In genomic region chrX:72271812-72272211, GRCh38 we compare ENCODE assay signal across 15 cellular contexts. TPM values are rescaled to one million over a fixed set of nuclear protein-coding genes. Genes with fewer than 3 reads are reported as not detected.
DNase-seq lines count a peak whose midpoint lies in the region; ATAC-seq, FAIRE-seq and TF ChIP-seq lines count a peak whose summit lies in the region.
"Had no signal": no experiment of that assay in that cellular context is flagged by ENCODE, and none has a peak within 500 bp of the region (broad histone marks: within the 10 kb centered on the region; RNA-seq: fewer than 3 reads in every experiment).

No MANE protein-coding gene starts in this region.

- TF ChIP-seq RAD21 in A549 (conservative IDR thresholded peaks at IDR 0.05 in 1 of 2, IDR thresholded peaks at IDR 0.05 in 1 of 2), result no peak

- peaks cover 28 to 83% (median 51%) of the 10 kb centered on the region in 3 donors for H3K36me3 Mint-ChIP-seq in CD8-positive, alpha-beta memory T cell
- peaks cover 70% of the 10 kb centered on the region for H3K36me3 Mint-ChIP-seq in WTC11
- peaks cover 4 to 54% (median 49%) of the 10 kb centered on the region in 3 donors for H3K36me3 Mint-ChIP-seq in immature natural killer cell

- DNase-seq in A549 (ENCODE audit: low read depth in 1 of 2, low spot score in 1 of 2) (no peak), WTC11 (ENCODE audit: low spot score) (no peak), immature natural killer cell (no peak), putamen (ENCODE audit: low spot score) (no peak), SW 1271 (lab: John Stamatoyannopoulos, UW) (no peak), cerebellar nuclear complex (lab: John Stamatoyannopoulos, UW) (no peak)
- no peak for DNase-seq in CD8-positive, alpha-beta memory T cell
- DNase-seq: activated CD4-positive, alpha-beta T cell treated with anti-CD3 and anti-CD28 coated beads, Interleukin-2, amount 50 U/mL, for 48 hours; stimulated activated CD4-positive, alpha-beta T cell treated with anti-CD3 and anti-CD28 coated beads, Interleukin-4, amount 100 ng/mL, for 1 hour; stimulated activated naive CD4-positive, alpha-beta T cell; T-helper 1 cell had no signal

- peak overlapping the region; percentile 100 for H3K4me2 ChIP-seq in A549

- CTCF ChIA-PET in A549 (lab: Yijun Ruan, JAX) (interaction anchor here (0.7 to 0.9 kb wide), 2 partner anchors 20 to 24 kb away, joined by 3 to 4 read pairs; no protein-coding TSS in a partner anchor), WTC11 (lab: Charles Lee) (no interaction called here)
- CTCF ChIA-PET in CD8-positive, alpha-beta memory T cell (lab: Charles Lee), result no interaction called here

- peaks cover 54 to 59% (median 58%) of the 10 kb centered on the region in 3 donors for H3K4me1 Mint-ChIP-seq in CD8-positive, alpha-beta memory T cell
- peaks cover 26% of the 10 kb centered on the region for H3K4me1 Mint-ChIP-seq in WTC11
- H3K4me1 Mint-ChIP-seq in immature natural killer cell, result peaks cover 37 to 53% of the 10 kb centered on the region in 2 donors

- no peak overlapping the region for H3K4me3 ChIP-seq in A549
- H3K4me3 ChIP-seq in CD8-positive, alpha-beta memory T cell (ENCODE audit: low read length), result no peak overlapping the region

- H3K27me3 ChIP-seq in CD8-positive, alpha-beta memory T cell (ENCODE audit: insufficient read depth, low read length, poor library complexity, severe bottlenecking), result no peaks in the 10 kb centered on the region

- ATAC-seq in A549 (no peak), WTC11 (no peak), GM21381 (IDR thresholded peaks at IDR 0.05; ENCODE audit: unreplicated experiment) (no peak)

- no peak for FAIRE-seq in A549 (lab: Jason Lieb, UNC)
- FAIRE-seq: frontal cortex, H54 had no signal

- H3K4me3 Mint-ChIP-seq in CD8-positive, alpha-beta memory T cell, result no peak overlapping the region
- H3K4me3 Mint-ChIP-seq in WTC11 (no peak overlapping the region), immature natural killer cell (no peak overlapping the region)
- H3K4me3 Mint-ChIP-seq: CD14-positive monocyte had no signal

- H3K9me3 Mint-ChIP-seq in CD8-positive, alpha-beta memory T cell, result no peaks in the 10 kb centered on the region
- H3K9me3 Mint-ChIP-seq in WTC11 (no peaks in the 10 kb centered on the region), immature natural killer cell (no peaks in the 10 kb centered on the region)
- H3K9me3 Mint-ChIP-seq: CD14-positive monocyte had no signal

- no peak for TF ChIP-seq POLR2A in A549 (IDR thresholded peaks at IDR 0.05; ENCODE audit: low read length)

- H3K9me3 ChIP-seq in A549, result no peaks in the 10 kb centered on the region
- H3K9me3 ChIP-seq in CD8-positive, alpha-beta memory T cell (ENCODE audit: low read length), result no peaks in the 10 kb centered on the region

- H3K27ac Mint-ChIP-seq in CD8-positive, alpha-beta memory T cell, result peak overlapping the region; percentile 8 to 92 (median 58)
- peak overlapping the region; percentile 93 for H3K27ac Mint-ChIP-seq in WTC11
- H3K27ac Mint-ChIP-seq in immature natural killer cell, result peak overlapping the region in 4 of 6 donors; percentile 14 to 79 (median 40)

- POLR2A ChIA-PET in A549 (lab: Yijun Ruan, JAX) (no interaction called here), WTC11 (lab: Charles Lee) (no interaction called here)
- POLR2A ChIA-PET in CD8-positive, alpha-beta memory T cell (lab: Charles Lee), result no interaction called here

- peak overlapping the region in 1 of 2 experiments; percentile 51; a peak in 3 of 6 replicates for H3K27ac ChIP-seq in A549
- no peak overlapping the region for H3K27ac ChIP-seq in CD8-positive, alpha-beta memory T cell (ENCODE audit: low read depth, low read length)

- TF ChIP-seq EP300 in A549 (IDR thresholded peaks at IDR 0.05), result no peak

- peaks cover 70% of the 10 kb centered on the region for H3K4me1 ChIP-seq in A549
- peaks cover 32% of the 10 kb centered on the region for H3K4me1 ChIP-seq in CD8-positive, alpha-beta memory T cell (ENCODE audit: insufficient read depth, low read length)

- peaks cover 0 to 1% of the 10 kb centered on the region in 2 donors for H3K27me3 Mint-ChIP-seq in CD8-positive, alpha-beta memory T cell
- no peaks in the 10 kb centered on the region for H3K27me3 Mint-ChIP-seq in WTC11 (ENCODE audit: low read depth)
- H3K27me3 Mint-ChIP-seq in immature natural killer cell (ENCODE audit: low read depth in 3 of 3), result peaks cover 0 to 2% (median 0%) of the 10 kb centered on the region in 3 donors

- no peak for TF ChIP-seq CTCF in A549 (IDR thresholded peaks at IDR 0.05)
- TF ChIP-seq CTCF in WTC11 (IDR thresholded peaks at IDR 0.05), result no peak

- WGBS in A549 (ENCODE audit: missing lambda C conversion rate), result 86% methylated on average over 3 of the region's 3 CpGs

- H3K36me3 ChIP-seq in CD8-positive, alpha-beta memory T cell (ENCODE audit: insufficient read depth, low read length), result peaks cover 38% of the 10 kb centered on the region

TF ChIP-seq in A549, 52 proteins besides CTCF, POLR2A, EP300 and RAD21:
- TF ChIP-seq BHLHE40 (IDR thresholded peaks at IDR 0.05; ENCODE audit: low read depth, low read length), result no peak
- no peak for TF ChIP-seq MAX (IDR thresholded peaks at IDR 0.05)
- TF ChIP-seq HOXB13 (CRISPR knock-in tag; IDR thresholded peaks at IDR 0.05; ENCODE audit: low read depth), result no peak

TF ChIP-seq in WTC11, 78 proteins besides CTCF, POLR2A, EP300 and RAD21 (continues in another document):
- TF ChIP-seq JUN (CRISPR knock-in tag; IDR thresholded peaks at IDR 0.05) (no peak), ETV6 (CRISPR knock-in tag; IDR thresholded peaks at IDR 0.05) (no peak), ZNF416 (CRISPR knock-in tag; IDR thresholded peaks at IDR 0.05) (no peak), PREB (CRISPR knock-in tag; IDR thresholded peaks at IDR 0.05; ENCODE audit: borderline replicate concordance) (no peak), ATF6 (CRISPR knock-in tag; IDR thresholded peaks at IDR 0.05) (no peak)

RNA-seq across cellular contexts. Expression of gene RPS4X, which starts 5.2 kb away (rescaled TPM):
- 1,768 and 2,104 TPM in 2 replicates for polyA plus RNA-seq in A549 (2011; rRNA removed)
- 1,651 and 1,698 TPM in 2 replicates for polyA plus RNA-seq in A549 (2012; cell fraction: cytosol; rRNA removed)
- polyA plus RNA-seq in A549 (2012; cell fraction: nucleus; rRNA removed), result 457 and 491 TPM in 2 replicates
- polyA plus RNA-seq in A549 (2017; fragmentation: RNase III; extraction: RNeasy Plus Mini Kit Qiagen cat#74134 plus additional on column Dnase treatment), result 1,795 to 1,877 TPM (median 1,866 TPM) in 3 replicates
- 666 and 802 TPM in 2 replicates for polyA minus RNA-seq in A549 (2011; rRNA and poly(A)+ RNA removed)
- total RNA-seq in CD8-positive, alpha-beta memory T cell, result 1,000 to 10,000 TPM; 1,253 to 1,306 TPM
- polyA plus RNA-seq in CD8-positive, alpha-beta memory T cell, result 798 TPM
- total RNA-seq in WTC11 (2021), result 805 to 905 TPM (median 863 TPM) in 3 replicates
- 100 to 1,000 TPM; 414 to 635 (median 421) TPM for polyA plus RNA-seq in immature natural killer cell

RNA-seq across cellular contexts. Expression of gene ERCC6L, which starts 33.0 kb away (rescaled TPM):
- polyA plus RNA-seq in A549 (2011; rRNA removed), result 7.6 and 10.4 TPM in 2 replicates
- polyA plus RNA-seq in A549 (2012; cell fraction: cytosol; rRNA removed), result 3.0 TPM in 2 replicates
- polyA plus RNA-seq in A549 (2012; cell fraction: nucleus; rRNA removed), result 1.9 and 2.2 TPM in 2 replicates
- polyA plus RNA-seq in A549 (2017; fragmentation: RNase III; extraction: RNeasy Plus Mini Kit Qiagen cat#74134 plus additional on column Dnase treatment), result 12.1 to 14.2 TPM (median 13.5 TPM) in 3 replicates
- 4.7 and 4.9 TPM in 2 replicates for polyA minus RNA-seq in A549 (2011; rRNA and poly(A)+ RNA removed)
- 10 to 100 TPM in 1 of 2 experiments, 1 to 10 TPM in 1; 9.7 to 10.2 TPM for total RNA-seq in CD8-positive, alpha-beta memory T cell
- 0.43 TPM for polyA plus RNA-seq in CD8-positive, alpha-beta memory T cell
- total RNA-seq in WTC11 (2021), result 17.8 to 19.8 TPM (median 18.4 TPM) in 3 replicates
- under 1 TPM; 0.21 to 0.68 (median 0.38) TPM for polyA plus RNA-seq in immature natural killer cell

RNA-seq across cellular contexts. Expression of gene CITED1, which starts 33.9 kb away (rescaled TPM):
- polyA plus RNA-seq in A549 (2011; rRNA removed) (0.43 and 0.61 TPM in 2 replicates), A549 (2017; fragmentation: RNase III; extraction: RNeasy Plus Mini Kit Qiagen cat#74134 plus additional on column Dnase treatment) (0.26 to 0.43 TPM (median 0.30 TPM) in 3 replicates), immature natural killer cell (1 to 10 TPM in 1 of 3 donors, not detected in 2; 1.8 TPM)
- 0.65 and 0.79 TPM in 2 replicates for polyA plus RNA-seq in A549 (2012; cell fraction: cytosol; rRNA removed)
- polyA plus RNA-seq in A549 (2012; cell fraction: nucleus; rRNA removed), result 0.47 and 0.56 TPM in 2 replicates
- 0.97 TPM in 1 of 2 replicates, not detected in the other for polyA minus RNA-seq in A549 (2011; rRNA and poly(A)+ RNA removed)
- total RNA-seq in CD8-positive, alpha-beta memory T cell, result not detected
- polyA plus RNA-seq in CD8-positive, alpha-beta memory T cell, result not detected
- total RNA-seq in WTC11 (2021), result 2.2 to 4.5 TPM (median 3.9 TPM) in 3 replicates

Comparison
In these comparisons a context has a peak if more than half of its experiments do, and no peak if none do; other contexts are left out.
1. H3K27ac Mint-ChIP-seq: peak in every context shown above with its lines; median percentile 93 in WTC11; 58 in CD8-positive, alpha-beta memory T cell; 40 in immature natural killer cell.